ENCODE assay signal across 27 cellular contexts in genomic region chr11:63405114-63405513, GRCh38. TPM values are rescaled to one million over a fixed set of nuclear protein-coding genes. Genes with fewer than 3 reads are reported as not detected.
A peak's percentile ranks its signal among the peaks of the same experiment; 100 is the strongest.
DNase-seq lines count a peak whose midpoint lies in the region; ATAC-seq, FAIRE-seq and TF ChIP-seq lines count a peak whose summit lies in the region.
"Had no signal": no experiment of that assay in that cellular context is flagged by ENCODE, and none has a peak within 500 bp of the region (broad histone marks: within the 10 kb centered on the region; RNA-seq: fewer than 3 reads in every experiment).

No MANE protein-coding gene starts in this region.

- POLR2A ChIA-PET in T-cell (lab: Charles Lee): no interaction called here

- peaks cover 0 to 25% (median 10%) of the 10 kb centered on the region in 4 donors for H3K4me1 ChIP-seq in right lobe of liver
- H3K4me1 ChIP-seq: BE2C had no signal

- TF ChIP-seq CTCF in bronchial epithelial cell (IDR thresholded peaks at IDR 0.05; ENCODE audit: insufficient read depth, low read length, severe bottlenecking) (no peak), fibroblast of mammary gland (conservative IDR thresholded peaks at IDR 0.05; ENCODE audit: control insufficient read depth, insufficient read depth, low read depth, low read length) (no peak), right lobe of liver (IDR thresholded peaks at IDR 0.05) (no peak)

- DNase-seq in bronchial epithelial cell (ENCODE audit: low read depth): peak; percentile 5
- DNase-seq in fibroblast of mammary gland (ENCODE audit: low read depth): peak; percentile 21
- DNase-seq in right lobe of liver: no peak
- no peak for DNase-seq in dedifferentiated amniotic fluid mesenchymal stem cell (ENCODE audit: extremely low spot score)
- DNase-seq in T-cell: no peak
- no peak for DNase-seq in H7
- DNase-seq: ACHN; BE2C; C1 segment of cervical spinal cord; CD4-positive, CD25-positive, alpha-beta regulatory T cell; CD8-positive, alpha-beta memory T cell; COR-L47; DMS 273 treated with DMSO at 0.1 percent for 48 hours; DMS53; DND-41; EL; GM23248; HFFc6 had no signal

- no peak for TF ChIP-seq POLR2A in right lobe of liver (IDR thresholded peaks at IDR 0.05)

- H3K9me3 ChIP-seq in right lobe of liver: no peaks in the 10 kb centered on the region
- H3K9me3 ChIP-seq: BE2C had no signal

- H3K27me3 ChIP-seq in bronchial epithelial cell (ENCODE audit: control insufficient read depth, insufficient read depth, low read length) (no peaks in the 10 kb centered on the region), right lobe of liver (no peaks in the 10 kb centered on the region), H7 (ENCODE audit: control insufficient read depth, insufficient read depth, low read length) (no peaks in the 10 kb centered on the region)
- H3K27me3 ChIP-seq: BE2C had no signal

- no peak overlapping the region for H3K4me3 Mint-ChIP-seq in T-cell
- H3K4me3 Mint-ChIP-seq: CD4-positive, CD25-positive, alpha-beta regulatory T cell; CD8-positive, alpha-beta memory T cell; HFFc6; IgD-negative memory B cell had no signal

- H3K36me3 Mint-ChIP-seq in T-cell: no peaks in the 10 kb centered on the region
- H3K36me3 Mint-ChIP-seq: CD4-positive, CD25-positive, alpha-beta regulatory T cell; CD8-positive, alpha-beta memory T cell had no signal

- peak overlapping the region; percentile 45 to 81 (median 70) for H3K27ac ChIP-seq in right lobe of liver
- H3K27ac ChIP-seq: GM23248, HL-60 had no signal

- no peak overlapping the region for H3K27ac Mint-ChIP-seq in T-cell
- H3K27ac Mint-ChIP-seq: CD4-positive, CD25-positive, alpha-beta regulatory T cell; CD8-positive, alpha-beta memory T cell; HFFc6; IgD-negative memory B cell had no signal

- H3K4me3 ChIP-seq in bronchial epithelial cell (ENCODE audit: low read depth, low read length): no peak overlapping the region
- H3K4me3 ChIP-seq in fibroblast of mammary gland (ENCODE audit: control insufficient read depth, low read depth, low read length): no peak overlapping the region
- peak overlapping the region in 1 of 3 donors; percentile 4 for H3K4me3 ChIP-seq in right lobe of liver
- no peak overlapping the region for H3K4me3 ChIP-seq in H7 (ENCODE audit: insufficient read depth, low read depth, low read length)
- H3K4me3 ChIP-seq: GM12878, GM23248 had no signal

- CTCF ChIA-PET in T-cell (lab: Charles Lee): no interaction called here

- peak; percentile 58 to 84 (median 65) for ATAC-seq in right lobe of liver
- no peak for ATAC-seq in T-cell (replicated peaks in 1 of 4)
- ATAC-seq: GM12878, HCT116 had no signal

- 11% methylated on average over 3 of the region's 3 CpGs for WGBS in right lobe of liver (ENCODE audit: insufficient coverage, low coverage, low lambda C conversion rate, missing lambda C conversion rate)

- no peak for FAIRE-seq in bronchial epithelial cell (lab: Jason Lieb, UNC)
- FAIRE-seq: A204.1, GM12878, GM19239, HTR-8/SVneo had no signal

- H3K27me3 Mint-ChIP-seq in T-cell: peaks cover 21% of the 10 kb centered on the region in 2 donors

- intact Hi-C loops in right lobe of liver (cut with DNase I): no loop called here

- no peaks in the 10 kb centered on the region for H3K9me3 Mint-ChIP-seq in T-cell
- H3K9me3 Mint-ChIP-seq: CD4-positive, CD25-positive, alpha-beta regulatory T cell; CD8-positive, alpha-beta memory T cell; HFFc6; IgD-negative memory B cell had no signal

- no peaks in the 10 kb centered on the region for H3K4me1 Mint-ChIP-seq in T-cell
- H3K4me1 Mint-ChIP-seq: CD8-positive, alpha-beta memory T cell; IgD-negative memory B cell had no signal

- no peaks in the 10 kb centered on the region for H3K36me3 ChIP-seq in bronchial epithelial cell (ENCODE audit: control insufficient read depth, insufficient read depth, low read length)
- H3K36me3 ChIP-seq in right lobe of liver: no peaks in the 10 kb centered on the region
- no peaks in the 10 kb centered on the region for H3K36me3 ChIP-seq in H7 (replicated peaks; ENCODE audit: control insufficient read depth, insufficient read depth, low read length)
- H3K36me3 ChIP-seq: BE2C had no signal

RNA-seq across cellular contexts. Expression of gene SLC22A9, which starts 35.5 kb away (rescaled TPM):
- total RNA-seq in bronchial epithelial cell (not detected in 2 replicates), right lobe of liver (10 to 100 TPM; 12.5 to 19.4 (median 15.3) TPM), T-cell (under 1 TPM in 1 of 5 donors, not detected in 4; 0.12 TPM)
- total RNA-seq in H7 (2014; rRNA removed; shearing (Covaris generic)): not detected in 2 replicates
- total RNA-seq: CD4-positive, CD25-positive, alpha-beta regulatory T cell; CD8-positive, alpha-beta memory T cell; G401; GM23248; H4; HFFc6 had no signal

Comparison
In these comparisons a context has a peak if more than half of its experiments do, and no peak if none do; other contexts are left out.
1. DNase-seq: peak in bronchial epithelial cell (single experiment) and fibroblast of mammary gland (single experiment); none in right lobe of liver (0 of 3), dedifferentiated amniotic fluid mesenchymal stem cell (single experiment), T-cell (0 of 34) and H7 (single experiment).
2. ATAC-seq: peak in right lobe of liver (4 of 4); none in T-cell (0 of 4).
3. RNA of gene SLC22A9, which starts 35.5 kb away (total RNA-seq): 12.5 to 19.4 TPM in right lobe of liver; not detected in H7, not detected in bronchial epithelial cell and 0.12 TPM in T-cell; every median in the first group is over 10 times any median in the second.